Comparison of ENCODE assay signal across 3 cellular contexts in the genomic region with DNA sequence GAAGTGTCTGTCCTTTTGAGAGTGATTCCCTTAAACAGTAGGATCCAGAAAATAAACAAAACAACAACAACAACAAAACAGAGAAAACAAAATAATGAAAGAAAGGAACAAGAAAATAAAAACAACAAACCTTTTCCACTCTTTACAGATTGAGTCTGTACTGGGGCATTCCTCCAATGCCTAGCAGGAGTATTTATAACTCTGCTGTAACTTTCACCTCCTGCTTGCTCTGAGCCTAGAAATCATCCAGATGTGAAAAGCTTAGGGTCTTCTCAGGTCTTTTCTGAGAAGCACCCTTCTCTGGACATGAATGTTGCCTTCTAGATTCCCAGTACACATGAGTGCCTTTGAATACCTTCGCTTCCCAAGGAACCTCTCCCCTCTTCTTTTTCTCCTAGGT.
"Had no signal": no experiment of that assay in that cellular context is flagged by ENCODE, and none has a peak within 500 bp of the region (broad histone marks: within the 10 kb centered on the region; RNA-seq: fewer than 3 reads in every experiment).

No MANE protein-coding gene starts in this region.

- H3K4me3 ChIP-seq: GM12878 had no signal

- DNase-seq: GDM1, GF-D8 had no signal

- ATAC-seq: GM12878 had no signal
